Comparison of ENCODE assay signal across 30 cellular contexts in genomic region chr16:9169094-9169493, GRCh38.
"Had no signal": no experiment of that assay in that cellular context is flagged by ENCODE, and none has a peak within 500 bp of the region (broad histone marks: within the 10 kb centered on the region; RNA-seq: fewer than 3 reads in every experiment).

No MANE protein-coding gene starts in this region.

- H3K27ac ChIP-seq: body of pancreas, esophagus muscularis mucosa, foreskin keratinocyte, gastrocnemius medialis, heart right ventricle, WERI-Rb-1 had no signal

- H3K27me3 ChIP-seq: body of pancreas, esophagus muscularis mucosa, foreskin keratinocyte, gastrocnemius medialis, heart right ventricle had no signal

- H3K4me3 ChIP-seq: body of pancreas, esophagus muscularis mucosa, gastrocnemius medialis, heart right ventricle had no signal

- DNase-seq: activated B cell treated with CpG ODN at 0.5 μM for 24 hours; activated CD4-positive, alpha-beta T cell treated with anti-CD3 and anti-CD28 coated beads, Interleukin-2, amount 10 ng/mL, durations not matched to agents 24 days and 14 days; activated CD4-positive, alpha-beta T cell treated with anti-CD3 and anti-CD28 coated beads, Interleukin-2, amount 50 U/mL, for 4 hours; activated CD8-positive, alpha-beta memory T cell treated with anti-CD3 and anti-CD28 coated beads for 24 hours; activated CD8-positive, alpha-beta T cell treated with anti-CD3 and anti-CD28 coated beads for 36 hours; activated effector memory CD4-positive, alpha-beta T cell treated with Interleukin-2 at 50 U/mL for 16 hours; activated gamma-delta T cell treated with Interleukin-2 at 50 U/mL for 16 hours; activated naive CD4-positive, alpha-beta T cell treated with anti-CD3 and anti-CD28 coated beads, Interleukin-2, amount 50 U/mL, for 16 hours; activated naive CD4-positive, alpha-beta T cell treated with Interleukin-2 at 50 U/mL for 16 hours; activated T-cell treated with anti-CD3 and anti-CD28 coated beads, Interleukin-2, amount 50 U/mL, for 4 hours; amniotic stem cell; anterior cingulate cortex; body of pancreas; caudate nucleus; cortex of kidney; dermis blood vessel endothelial cell; effector CD4-positive, alpha-beta T cell; effector memory CD8-positive, alpha-beta T cell; erythroblast; foreskin keratinocyte; gastrocnemius medialis; heart right ventricle; T-helper 1 cell; T-helper 17 cell; T1000; WERI-Rb-1 had no signal

- ATAC-seq: activated CD4-positive, CD25-positive, alpha-beta regulatory T cell treated with anti-CD3 and anti-CD28 coated beads, Interleukin-2, amount 50 U/mL, for 24 hours; activated CD8-positive, alpha-beta T cell treated with anti-CD3 and anti-CD28 coated beads for 36 hours; activated T-cell treated with anti-CD3 and anti-CD28 coated beads, Interleukin-2, amount 50 U/mL, for 4 hours; activated T-helper 17 cell treated with anti-CD3 and anti-CD28 coated beads, Interleukin-2, amount 50 U/mL, for 72 hours; body of pancreas; effector memory CD8-positive, alpha-beta T cell; foreskin keratinocyte; gastrocnemius medialis; heart right ventricle; T-helper 17 cell had no signal

- FAIRE-seq: colon had no signal

- H3K9me3 ChIP-seq: body of pancreas, esophagus muscularis mucosa, gastrocnemius medialis, heart right ventricle had no signal

- H3K36me3 ChIP-seq: esophagus muscularis mucosa, gastrocnemius medialis, heart right ventricle, WERI-Rb-1 had no signal

- H3K4me1 ChIP-seq: body of pancreas, esophagus muscularis mucosa, foreskin keratinocyte, gastrocnemius medialis, heart right ventricle had no signal
